1 cellular context compared by ENCODE assay signal in genomic region chr15:71296032-71296686, GRCh38.
TF ChIP-seq lines count a peak whose summit lies in the region.

No MANE protein-coding gene starts in this region.

TF ChIP-seq in endothelial cell of umbilical vein, 7 proteins besides CTCF, POLR2A, EP300 and RAD21 (continued from another document):
- TF ChIP-seq POLR2AphosphoS5 (IDR thresholded peaks at IDR 0.05; ENCODE audit: insufficient read depth, low read depth, low read length) (no peak), MYC (IDR thresholded peaks at IDR 0.05; ENCODE audit: low read depth, low read length) (no peak)
